ENCODE assay signal across 15 cellular contexts in genomic region chr10:131806146-131806545, GRCh38.
"Had no signal": no experiment of that assay in that cellular context is flagged by ENCODE, and none has a peak within 500 bp of the region (broad histone marks: within the 10 kb centered on the region; RNA-seq: fewer than 3 reads in every experiment).

No MANE protein-coding gene starts in this region.

- H3K27ac ChIP-seq: esophagus squamous epithelium, gastroesophageal sphincter, parathyroid adenoma, prostate gland, skin epidermis, tibial artery, upper lobe of right lung had no signal

- H3K27ac Mint-ChIP-seq: natural killer cell had no signal

- H3K4me1 ChIP-seq: esophagus squamous epithelium, gastroesophageal sphincter, parathyroid adenoma, prostate gland, tibial artery, upper lobe of right lung had no signal

- H3K4me3 ChIP-seq: esophagus squamous epithelium, gastroesophageal sphincter, prostate gland, skin epidermis, tibial artery, upper lobe of right lung had no signal

- DNase-seq: dermis blood vessel endothelial cell; esophagus squamous epithelium; foreskin fibroblast; left colon; natural killer cell; nucleus accumbens; stimulated activated CD4-positive, alpha-beta T cell treated with anti-CD3 and anti-CD28 coated beads, Interleukin-2, amount 100 ng/mL, for 24 hours; stimulated activated naive CD8-positive, alpha-beta T cell treated with anti-CD3 and anti-CD28 coated beads, Interleukin-15, Interleukin-2, amounts not matched to agents 100 U/mL and 50 U/mL, for 24 hours; upper lobe of right lung had no signal

- H3K4me3 Mint-ChIP-seq: natural killer cell, neural crest cell had no signal

- H3K9ac ChIP-seq: parathyroid adenoma had no signal

- H3K9me3 Mint-ChIP-seq: natural killer cell, neural crest cell had no signal

- H3K36me3 ChIP-seq: esophagus squamous epithelium, gastroesophageal sphincter, prostate gland, tibial artery, upper lobe of right lung had no signal

- H3K27me3 ChIP-seq: upper lobe of right lung had no signal

- H3K9me3 ChIP-seq: esophagus squamous epithelium, gastroesophageal sphincter, prostate gland, tibial artery, upper lobe of right lung had no signal

- H2AFZ ChIP-seq: parathyroid adenoma had no signal

- H3K4me1 Mint-ChIP-seq: natural killer cell had no signal

- H3K36me3 Mint-ChIP-seq: natural killer cell had no signal
